Comparison of ENCODE assay signal across 11 cellular contexts in genomic region chr5:103014983-103015382, GRCh38.
"Had no signal": no experiment of that assay in that cellular context is flagged by ENCODE, and none has a peak within 500 bp of the region (broad histone marks: within the 10 kb centered on the region; RNA-seq: fewer than 3 reads in every experiment).

No MANE protein-coding gene starts in this region.

- H3K4me3 ChIP-seq: gastroesophageal sphincter, pancreas, stomach had no signal

- H3K4me3 Mint-ChIP-seq: activated CD8-positive, alpha-beta T cell treated with anti-CD3 and anti-CD28 coated beads, Interleukin-2, amount 10 ng/mL, durations not matched to agents 7 days and 5 days; activated naive CD8-positive, alpha-beta T cell treated with anti-CD3 and anti-CD28 coated beads, Interleukin-2, amount 50 U/mL, for 24 hours; activated T-helper 1 cell treated with anti-CD3 and anti-CD28 coated beads, Interleukin-12 subunit alpha, Interleukin-12 subunit beta, Interleukin-2, Interleukin-4 antibody, amounts not matched to agents 30 ng/mL and 10 ng/mL and 1 ng/mL, durations not matched to agents 14 hours and 24 hours and 36 hours; T-cell had no signal

- H3K4me1 ChIP-seq: pancreas had no signal

- H3K27me3 Mint-ChIP-seq: activated naive CD8-positive, alpha-beta T cell treated with anti-CD3 and anti-CD28 coated beads, Interleukin-2, amount 50 U/mL, for 24 hours; T-cell had no signal

- ATAC-seq: activated CD8-positive, alpha-beta T cell treated with anti-CD3 and anti-CD28 coated beads, Interleukin-2, amount 10 ng/mL, durations not matched to agents 7 days and 5 days; activated naive CD8-positive, alpha-beta T cell treated with anti-CD3 and anti-CD28 coated beads, Interleukin-2, amount 50 U/mL, for 24 hours; gastroesophageal sphincter; pancreas; T-cell had no signal

- H3K36me3 ChIP-seq: pancreas, WERI-Rb-1 had no signal

- H3K27ac Mint-ChIP-seq: activated CD8-positive, alpha-beta T cell treated with anti-CD3 and anti-CD28 coated beads, Interleukin-2, amount 10 ng/mL, durations not matched to agents 7 days and 5 days; activated naive CD8-positive, alpha-beta T cell treated with anti-CD3 and anti-CD28 coated beads, Interleukin-2, amount 50 U/mL, for 24 hours; activated T-helper 1 cell treated with anti-CD3 and anti-CD28 coated beads, Interleukin-12 subunit alpha, Interleukin-12 subunit beta, Interleukin-2, Interleukin-4 antibody, amounts not matched to agents 30 ng/mL and 10 ng/mL and 1 ng/mL, durations not matched to agents 14 hours and 24 hours and 36 hours; T-cell had no signal

- H3K9me3 Mint-ChIP-seq: activated naive CD8-positive, alpha-beta T cell treated with anti-CD3 and anti-CD28 coated beads, Interleukin-2, amount 50 U/mL, for 24 hours; activated T-helper 1 cell treated with anti-CD3 and anti-CD28 coated beads, Interleukin-12 subunit alpha, Interleukin-12 subunit beta, Interleukin-2, Interleukin-4 antibody, amounts not matched to agents 30 ng/mL and 10 ng/mL and 1 ng/mL, durations not matched to agents 14 hours and 24 hours and 36 hours; T-cell had no signal

- H3K4me1 Mint-ChIP-seq: activated naive CD8-positive, alpha-beta T cell treated with anti-CD3 and anti-CD28 coated beads, Interleukin-2, amount 50 U/mL, for 24 hours; T-cell had no signal

- DNase-seq: activated CD4-positive, alpha-beta T cell treated with anti-CD3 and anti-CD28 coated beads for 48 hours; activated CD8-positive, alpha-beta T cell treated with anti-CD3 and anti-CD28 coated beads, Interleukin-2, amount 10 ng/mL, durations not matched to agents 7 days and 5 days; activated naive CD4-positive, alpha-beta T cell; activated naive CD8-positive, alpha-beta T cell treated with anti-CD3 and anti-CD28 coated beads, Interleukin-2, amount 50 U/mL, for 24 hours; dermis blood vessel endothelial cell; pancreas; stomach; T-cell; WERI-Rb-1 had no signal

- H3K27ac ChIP-seq: gastroesophageal sphincter, pancreas, stomach, WERI-Rb-1 had no signal

- H3K9me3 ChIP-seq: gastroesophageal sphincter, pancreas had no signal

- H3K27me3 ChIP-seq: gastroesophageal sphincter, pancreas, stomach had no signal
